ENCODE assay signal across 9 cellular contexts in the genomic region with DNA sequence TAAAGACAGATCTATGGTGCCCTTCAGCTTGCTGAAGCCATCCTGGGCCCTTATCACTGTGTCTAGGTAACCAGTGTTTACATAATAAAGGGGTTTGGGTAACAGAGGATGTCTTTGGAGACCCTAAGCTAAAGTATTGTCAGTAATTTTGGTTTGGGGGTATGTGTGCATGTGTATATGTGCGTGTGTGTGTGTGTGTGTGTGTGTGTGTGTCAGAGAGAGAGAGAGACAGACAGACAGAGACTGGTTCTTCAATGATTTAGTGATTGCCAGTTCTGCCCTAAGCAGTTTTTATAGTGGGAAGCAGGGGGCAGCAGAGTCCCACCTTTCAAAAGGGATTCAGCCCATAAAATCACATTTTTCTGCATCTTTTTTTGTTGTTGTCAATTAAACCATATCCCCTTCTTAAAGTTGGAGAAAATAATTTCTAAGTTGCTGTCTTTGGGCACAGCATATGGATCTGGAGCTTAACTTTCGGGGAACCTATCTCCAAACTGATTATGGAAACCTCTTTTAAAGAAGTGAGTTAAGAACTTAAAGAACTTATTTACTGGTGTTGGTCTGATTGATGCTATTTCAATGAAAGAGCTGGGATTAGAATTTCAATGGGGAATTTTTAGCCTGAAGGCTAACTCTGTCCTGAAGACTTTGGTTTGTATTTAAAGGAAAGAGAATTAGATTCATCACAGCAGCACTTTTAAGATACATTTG. TPM values are rescaled to one million over a fixed set of nuclear protein-coding genes. Genes with fewer than 3 reads are reported as not detected.
DNase-seq lines count a peak whose midpoint lies in the region; ATAC-seq and TF ChIP-seq lines count a peak whose summit lies in the region.
"Had no signal": no experiment of that assay in that cellular context is flagged by ENCODE, and none has a peak within 500 bp of the region (broad histone marks: within the 10 kb centered on the region; RNA-seq: fewer than 3 reads in every experiment).

No MANE protein-coding gene starts in this region.

- intact Hi-C loops in aorta (cut with DNase I): no loop called here

- H3K4me3 ChIP-seq in aorta (ENCODE audit: low read length in 2 of 2): no peak overlapping the region
- H3K4me3 ChIP-seq: BLaER1 treated with 17β-estradiol and CSF1 and Interleukin-3, amounts not matched to agents 10 nM and 100 nM had no signal

- peak; percentile 20 for DNase-seq in NCI-H2171 treated with DMSO at 0.1 percent for 48 hours (lab: John Stamatoyannopoulos, UW)
- DNase-seq in NCI-H2171 (lab: John Stamatoyannopoulos, UW): no peak
- DNase-seq in HPDE6-E6E7 (ENCODE audit: extremely low spot score): peak; percentile 22
- peak; percentile 23 for DNase-seq in SW480 (ENCODE audit: low spot score)
- DNase-seq in foreskin keratinocyte: peak in 1 of 2 donors; percentile 26
- DNase-seq in superior temporal gyrus (ENCODE audit: extremely low spot score): peak; percentile 40
- DNase-seq in aorta: no peak

- H3K9me3 ChIP-seq in aorta (ENCODE audit: control insufficient read depth, low read length): no peaks in the 10 kb centered on the region
- H3K9me3 ChIP-seq: BLaER1 treated with 17β-estradiol and CSF1 and Interleukin-3, amounts not matched to agents 10 nM and 100 nM had no signal

- no peaks in the 10 kb centered on the region for H3K36me3 ChIP-seq in aorta (ENCODE audit: control insufficient read depth in 1 of 2, insufficient read depth in 2 of 2, low read length in 1 of 2)

- TF ChIP-seq CTCF in foreskin keratinocyte (conservative IDR thresholded peaks at IDR 0.05): peak; percentile 77

- H3K27ac ChIP-seq in foreskin keratinocyte: no peak overlapping the region
- H3K27ac ChIP-seq in aorta (ENCODE audit: low read depth in 1 of 2, low read length in 2 of 2): no peak overlapping the region
- H3K27ac ChIP-seq: BLaER1 treated with 17β-estradiol and CSF1 and Interleukin-3, amounts not matched to agents 10 nM and 100 nM had no signal

- ATAC-seq in foreskin keratinocyte (peak; percentile 73), aorta (ENCODE audit: low FRiP score) (no peak), GM21723 (IDR thresholded peaks at IDR 0.05; ENCODE audit: unreplicated experiment) (no peak)

- no peaks in the 10 kb centered on the region for H3K4me1 ChIP-seq in foreskin keratinocyte
- no peaks in the 10 kb centered on the region for H3K4me1 ChIP-seq in aorta (ENCODE audit: control insufficient read depth in 1 of 2, insufficient read depth in 2 of 2, low read length in 2 of 2)
- H3K4me1 ChIP-seq: BLaER1 treated with 17β-estradiol and CSF1 and Interleukin-3, amounts not matched to agents 10 nM and 100 nM had no signal

- WGBS in aorta, 2 donors: 25 to 28% methylated on average over 2 of the region's 2 CpGs

- H3K27me3 ChIP-seq in foreskin keratinocyte (no peaks in the 10 kb centered on the region), aorta (ENCODE audit: control insufficient read depth in 1 of 2, insufficient read depth in 2 of 2, low read length in 1 of 2) (no peaks in the 10 kb centered on the region)
- H3K27me3 ChIP-seq: BLaER1 treated with 17β-estradiol and CSF1 and Interleukin-3, amounts not matched to agents 10 nM and 100 nM had no signal

RNA-seq across cellular contexts. Expression of a gene that starts 51.1 kb away (rescaled TPM):
- 16.6 and 19.8 TPM in 2 replicates for total RNA-seq in foreskin keratinocyte
- polyA plus RNA-seq in foreskin keratinocyte: 9.4 and 13.0 TPM in 2 replicates
- total RNA-seq in aorta: 10 to 100 TPM; 20.6 to 22.6 TPM
- polyA plus RNA-seq in aorta: 10 to 100 TPM; 11.9 to 18.9 TPM

Comparison
In these comparisons a context has a peak if more than half of its experiments do, and no peak if none do; other contexts are left out.
1. DNase-seq: peak in NCI-H2171 treated with DMSO at 0.1 percent for 48 hours (single experiment), HPDE6-E6E7 (single experiment), SW480 (single experiment) and superior temporal gyrus (single experiment); none in NCI-H2171 (single experiment) and aorta (0 of 2).